Comparison of ENCODE assay signal across 9 cellular contexts in genomic region chr19:588758-589692, GRCh38. TPM values are rescaled to one million over a fixed set of nuclear protein-coding genes. Genes with fewer than 3 reads are reported as not detected.
A peak's percentile ranks its signal among the peaks of the same experiment; 100 is the strongest.
DNase-seq lines count a peak whose midpoint lies in the region; ATAC-seq and TF ChIP-seq lines count a peak whose summit lies in the region.
"Had no signal": no experiment of that assay in that cellular context is flagged by ENCODE, and none has a peak within 500 bp of the region (broad histone marks: within the 10 kb centered on the region; RNA-seq: fewer than 3 reads in every experiment).

No MANE protein-coding gene starts in this region.

- no peaks in the 10 kb centered on the region for H3K36me3 ChIP-seq in A673 (ENCODE audit: insufficient read depth, low read length, poor library complexity, severe bottlenecking)
- no peaks in the 10 kb centered on the region for H3K36me3 ChIP-seq in GM23248 (ENCODE audit: low read depth)
- no peaks in the 10 kb centered on the region for H3K36me3 ChIP-seq in PC-3 (ENCODE audit: low read depth, low read length)
- no peaks in the 10 kb centered on the region for H3K36me3 ChIP-seq in hepatocyte (replicated peaks; ENCODE audit: insufficient read depth, low read depth)
- H3K36me3 ChIP-seq in ovary, result no peaks in the 10 kb centered on the region

- no TSS peak for BruUV-seq in A673 (replicated peaks; lab: Mats Ljungman, UMichigan)
- BruUV-seq in PC-3 (replicated peaks; lab: Mats Ljungman, UMichigan), result no TSS peak

- H3K9ac ChIP-seq in GM23248 (no peak overlapping the region; the same call in 1 of the 2 replicates), PC-3 (ENCODE audit: low read length) (no peak overlapping the region)

- H3K27ac Mint-ChIP-seq in HFFc6, result no peak overlapping the region

- intact Hi-C loops in A673 (cut with micrococcal nuclease; ENCODE audit: unreplicated experiment) (loop anchor here (5.0 kb wide), 2 partner anchors 38 to 143 kb away; no protein-coding TSS in a partner anchor), PC-3 (cut with micrococcal nuclease) (loop anchor here (5.0 kb wide), 1 partner anchor 143 kb away; no protein-coding TSS in a partner anchor), ovary (cut with DNase I) (no loop called here)

- POLR2A ChIA-PET in A673 (lab: Charles Lee; ENCODE audit: low non-redundant PET), result no interaction called here
- POLR2A ChIA-PET in PC-3 (lab: Charles Lee; ENCODE audit: unreplicated experiment), result no interaction called here

- peaks cover 23% of the 10 kb centered on the region for H3K4me1 ChIP-seq in A673 (ENCODE audit: insufficient read depth, low read length, poor library complexity, severe bottlenecking)
- H3K4me1 ChIP-seq in GM23248 (ENCODE audit: insufficient read depth), result peaks cover 9% of the 10 kb centered on the region
- peaks cover 10% of the 10 kb centered on the region for H3K4me1 ChIP-seq in PC-3 (ENCODE audit: insufficient read depth, low read length)
- no peaks in the 10 kb centered on the region for H3K4me1 ChIP-seq in hepatocyte (ENCODE audit: insufficient read depth)
- peaks cover 7% of the 10 kb centered on the region for H3K4me1 ChIP-seq in ovary (ENCODE audit: insufficient read depth)

- H4K20me1 ChIP-seq in GM23248 (ENCODE audit: insufficient read depth), result no peaks in the 10 kb centered on the region
- no peaks in the 10 kb centered on the region for H4K20me1 ChIP-seq in PC-3 (ENCODE audit: low read length)
- no peaks in the 10 kb centered on the region for H4K20me1 ChIP-seq in hepatocyte (ENCODE audit: insufficient read depth, poor library complexity, severe bottlenecking)

- CTCF ChIA-PET in A673 (lab: Charles Lee) (no interaction called here), PC-3 (lab: Charles Lee) (interaction anchor here (0.6 kb wide), 1 partner anchor 15 kb away, joined by 3 read pairs; no protein-coding TSS in a partner anchor)

- 10 to 15% methylated on average over 41 to 50 of the region's 53 CpGs for WGBS in GM23248 (ENCODE audit: low coverage in 1 of 2, low lambda C conversion rate in 2 of 2, missing lambda C conversion rate in 2 of 2), 2 experiments
- 22% methylated on average over 45 of the region's 53 CpGs for WGBS in hepatocyte (ENCODE audit: low lambda C conversion rate, missing lambda C conversion rate)
- 11 to 23% (median 16%) methylated on average over 26 to 53 of the region's 53 CpGs for WGBS in ovary, 3 donors

- peaks cover 13% of the 10 kb centered on the region for H3K27me3 Mint-ChIP-seq in HFFc6 (ENCODE audit: insufficient read depth)

- H3K27me3 ChIP-seq in A673 (replicated peaks; ENCODE audit: insufficient read depth, low read depth, low read length, poor library complexity), result no peaks in the 10 kb centered on the region
- H3K27me3 ChIP-seq in GM23248 (replicated peaks; ENCODE audit: insufficient read depth), result no peaks in the 10 kb centered on the region; the same call in 1 of the 2 replicates
- peaks cover 7% of the 10 kb centered on the region; the same call in 1 of the 2 replicates for H3K27me3 ChIP-seq in PC-3 (ENCODE audit: low read length)
- H3K27me3 ChIP-seq in hepatocyte, result peaks cover 38% of the 10 kb centered on the region
- peaks cover 10% of the 10 kb centered on the region for H3K27me3 ChIP-seq in ovary

- TF ChIP-seq CTCF in A673 (conservative IDR thresholded peaks at IDR 0.05; ENCODE audit: low read depth, low read length), result no peak
- no peak for TF ChIP-seq CTCF in PC-3 (conservative IDR thresholded peaks at IDR 0.05; ENCODE audit: low read depth, low read length)
- no peak for TF ChIP-seq CTCF in hepatocyte (IDR thresholded peaks at IDR 0.05; ENCODE audit: poor library complexity)
- TF ChIP-seq CTCF in HFFc6 (IDR thresholded peaks at IDR 0.05), result no peak
- no peak for TF ChIP-seq CTCF in ovary (IDR thresholded peaks at IDR 0.05)

- H3K4me2 ChIP-seq in GM23248 (ENCODE audit: unreplicated experiment) (no peak overlapping the region), PC-3 (ENCODE audit: low read length) (peak overlapping the region; percentile 74), hepatocyte (peak overlapping the region; percentile 77)

- H3K4me3 ChIP-seq in A673 (ENCODE audit: low read depth, low read length, poor library complexity, severe bottlenecking) (peak overlapping the region; percentile 41), GM23248 (no peak overlapping the region), PC-3 (ENCODE audit: low read length) (no peak overlapping the region), hepatocyte (no peak overlapping the region), ovary (no peak overlapping the region)

- no peak for TF ChIP-seq EP300 in ovary (IDR thresholded peaks at IDR 0.05)

- peaks cover 17% of the 10 kb centered on the region for H3K4me1 Mint-ChIP-seq in HFFc6 (ENCODE audit: low read depth)

- H3F3A ChIP-seq in GM23248 (ENCODE audit: insufficient read depth), result 0 out of 2 replicates have a peak, but pooled peaks cover 7% of the 10 kb centered on the region
- H3F3A ChIP-seq in PC-3 (ENCODE audit: low read length, unreplicated experiment), result no peaks in the 10 kb centered on the region

- no peak for TF ChIP-seq POLR2A in ovary (IDR thresholded peaks at IDR 0.05)

- in situ Hi-C loops in GM23248 (cut with MboI), result no loop called here

- H2AFZ ChIP-seq in GM23248 (no peak overlapping the region), PC-3 (ENCODE audit: low read length) (no peak overlapping the region), hepatocyte (no peak overlapping the region)

- H3K27ac ChIP-seq in A673 (ENCODE audit: low read depth, low read length, poor library complexity, severe bottlenecking) (peak overlapping the region; percentile 49), GM23248 (no peak overlapping the region), PC-3 (ENCODE audit: low read length) (no peak overlapping the region), hepatocyte (no peak overlapping the region), ovary (no peak overlapping the region)

- no peaks in the 10 kb centered on the region for H3K79me2 ChIP-seq in GM23248 (ENCODE audit: insufficient read depth)
- H3K79me2 ChIP-seq in PC-3 (ENCODE audit: low read length), result no peaks in the 10 kb centered on the region
- H3K79me2 ChIP-seq in hepatocyte, result no peaks in the 10 kb centered on the region

- no peaks in the 10 kb centered on the region for H3K9me3 ChIP-seq in A673 (ENCODE audit: low read depth, low read length, poor library complexity, severe bottlenecking)
- H3K9me3 ChIP-seq in GM23248 (ENCODE audit: low read depth), result no peaks in the 10 kb centered on the region
- H3K9me3 ChIP-seq in PC-3 (ENCODE audit: low read length), result no peaks in the 10 kb centered on the region
- no peaks in the 10 kb centered on the region for H3K9me3 ChIP-seq in hepatocyte (ENCODE audit: low read depth)
- H3K9me3 ChIP-seq in ovary, result no peaks in the 10 kb centered on the region

- ATAC-seq in PC-3 (no peak), GM19351 (IDR thresholded peaks at IDR 0.05; ENCODE audit: unreplicated experiment) (no peak)

- H3K9me3 Mint-ChIP-seq in HFFc6, result no peaks in the 10 kb centered on the region

- no peaks in the 10 kb centered on the region for H3K9me2 ChIP-seq in GM23248 (ENCODE audit: insufficient read depth)
- no peaks in the 10 kb centered on the region for H3K9me2 ChIP-seq in PC-3 (replicated peaks; ENCODE audit: low read length)
- H3K9me2 ChIP-seq in hepatocyte (replicated peaks; ENCODE audit: insufficient read depth), result no peaks in the 10 kb centered on the region

- no peak overlapping the region for H3K4me3 Mint-ChIP-seq in HFFc6

- no peaks in the 10 kb centered on the region for H3K36me3 Mint-ChIP-seq in HFFc6 (ENCODE audit: low read depth)

- DNase-seq in A673 (ENCODE audit: low spot score), result no peak
- DNase-seq in GM23248, result peak; percentile 46
- no peak for DNase-seq in PC-3
- DNase-seq in hepatocyte (ENCODE audit: low spot score), result no peak
- DNase-seq in HFFc6, result no peak
- no peak for DNase-seq in ovary
- no peak for DNase-seq in OCI-M2 (lab: John Stamatoyannopoulos, UW; ENCODE audit: unreplicated experiment)

RNA-seq across cellular contexts. Expression of gene HCN2, which starts 0.7 kb away (rescaled TPM):
- total RNA-seq in A673 (2021), result 13.1 and 15.7 TPM in 2 replicates
- total RNA-seq in GM23248 (2014; rRNA removed; shearing (Covaris generic)), result 1.8 and 3.1 TPM in 2 replicates
- 0.14 TPM in 1 of 2 replicates, not detected in the other for polyA plus RNA-seq in GM23248 (2016; fragmentation: Nextera tagmentation; extraction: Ambion mirVana)
- total RNA-seq in PC-3 (2014; rRNA removed), result 0.04 and 0.46 TPM in 2 replicates
- 0.30 and 0.44 TPM in 2 replicates for total RNA-seq in hepatocyte
- 0.16 and 0.21 TPM in 2 replicates for polyA plus RNA-seq in hepatocyte
- 1 to 10 TPM; 2.8 to 3.6 (median 3.1) TPM for total RNA-seq in HFFc6 (2021; fragmentation: NEBNext Ultra II Directional; extraction: Animal tissue kit (Norgen Biotek cat#: 25700))
- under 1 TPM in 3 of 7 donors, not detected in 4; 0.07 to 0.23 (median 0.10) TPM for total RNA-seq in ovary
- polyA plus RNA-seq in ovary, result under 1 TPM in 1 of 2 donors, not detected in 1; 0.13 TPM

RNA-seq across cellular contexts. Expression of gene BSG, which starts 16.6 kb away (rescaled TPM):
- total RNA-seq in A673 (2021) (865 TPM in 2 replicates), PC-3 (2014; rRNA removed) (458 and 514 TPM in 2 replicates), hepatocyte (509 and 545 TPM in 2 replicates), ovary (100 to 1,000 TPM; 225 to 484 (median 324) TPM)
- total RNA-seq in GM23248 (2014; rRNA removed; shearing (Covaris generic)), result 887 and 955 TPM in 2 replicates
- polyA plus RNA-seq in GM23248 (2016; fragmentation: Nextera tagmentation; extraction: Ambion mirVana) (939 and 970 TPM in 2 replicates), hepatocyte (1,282 and 1,292 TPM in 2 replicates), ovary (100 to 1,000 TPM; 111 to 290 TPM)
- total RNA-seq in HFFc6 (2021; fragmentation: NEBNext Ultra II Directional; extraction: Animal tissue kit (Norgen Biotek cat#: 25700)), result 100 to 1,000 TPM; 422 to 534 (median 465) TPM

RNA-seq across cellular contexts. Expression of gene POLRMT, which starts 44.3 kb away (rescaled TPM):
- total RNA-seq in A673 (2021) (100 and 107 TPM in 2 replicates), PC-3 (2014; rRNA removed) (60.5 and 80.6 TPM in 2 replicates), hepatocyte (38.7 and 41.9 TPM in 2 replicates), ovary (10 to 100 TPM; 19.9 to 52.3 (median 43.9) TPM)
- total RNA-seq in GM23248 (2014; rRNA removed; shearing (Covaris generic)), result 36.2 and 48.8 TPM in 2 replicates
- polyA plus RNA-seq in GM23248 (2016; fragmentation: Nextera tagmentation; extraction: Ambion mirVana) (21.8 and 23.6 TPM in 2 replicates), hepatocyte (59.5 and 60.7 TPM in 2 replicates), ovary (10 to 100 TPM; 13.5 to 39.6 TPM)
- 10 to 100 TPM; 29.9 to 44.2 (median 34.7) TPM for total RNA-seq in HFFc6 (2021; fragmentation: NEBNext Ultra II Directional; extraction: Animal tissue kit (Norgen Biotek cat#: 25700))

RNA-seq across cellular contexts. Expression of gene GZMM, which starts 45.2 kb away (rescaled TPM):
- total RNA-seq in A673 (2021) (1.0 and 2.5 TPM in 2 replicates), PC-3 (2014; rRNA removed) (0.35 TPM in 1 of 2 replicates, not detected in the other), hepatocyte (not detected in 2 replicates), ovary (1 to 10 TPM in 1 of 7 donors, under 1 TPM in 5, not detected in 1; 0.31 to 1.7 (median 0.56) TPM)
- total RNA-seq in GM23248 (2014; rRNA removed; shearing (Covaris generic)), result not detected in 2 replicates
- polyA plus RNA-seq in GM23248 (2016; fragmentation: Nextera tagmentation; extraction: Ambion mirVana) (not detected in 2 replicates), hepatocyte (not detected in 2 replicates), ovary (under 1 TPM in 1 of 2 donors, not detected in 1; 0.48 TPM)
- total RNA-seq in HFFc6 (2021; fragmentation: NEBNext Ultra II Directional; extraction: Animal tissue kit (Norgen Biotek cat#: 25700)), result under 1 TPM in 1 of 6 experiments, not detected in 5; 0.24 TPM
- total RNA-seq: dermis microvascular lymphatic vessel endothelial cell had no signal

RNA-seq across cellular contexts. Expression of gene FGF22, which starts 50.7 kb away (rescaled TPM):
- total RNA-seq in A673 (2021) (0.19 and 0.57 TPM in 2 replicates), PC-3 (2014; rRNA removed) (0.81 and 1.3 TPM in 2 replicates), hepatocyte (0.20 TPM in 1 of 2 replicates, not detected in the other), ovary (1 to 10 TPM in 6 of 7 donors, under 1 TPM in 1; 0.23 to 4.4 (median 2.2) TPM)
- 0.13 and 1.2 TPM in 2 replicates for total RNA-seq in GM23248 (2014; rRNA removed; shearing (Covaris generic))
- polyA plus RNA-seq in GM23248 (2016; fragmentation: Nextera tagmentation; extraction: Ambion mirVana) (not detected in 2 replicates), hepatocyte (0.18 and 0.70 TPM in 2 replicates), ovary (1 to 10 TPM in 1 of 2 donors, not detected in 1; 4.2 TPM)
- under 1 TPM in 2 of 6 experiments, not detected in 4; 0.17 to 0.18 TPM for total RNA-seq in HFFc6 (2021; fragmentation: NEBNext Ultra II Directional; extraction: Animal tissue kit (Norgen Biotek cat#: 25700))
- total RNA-seq: dermis microvascular lymphatic vessel endothelial cell had no signal

Comparison
In these comparisons a context has a peak if more than half of its experiments do, and no peak if none do; other contexts are left out.
1. intact Hi-C loops: an anchor here in A673 (5.0 kb wide) and PC-3 (5.0 kb wide); none called in ovary.